8 cellular contexts compared by ENCODE assay signal in the genomic region with DNA sequence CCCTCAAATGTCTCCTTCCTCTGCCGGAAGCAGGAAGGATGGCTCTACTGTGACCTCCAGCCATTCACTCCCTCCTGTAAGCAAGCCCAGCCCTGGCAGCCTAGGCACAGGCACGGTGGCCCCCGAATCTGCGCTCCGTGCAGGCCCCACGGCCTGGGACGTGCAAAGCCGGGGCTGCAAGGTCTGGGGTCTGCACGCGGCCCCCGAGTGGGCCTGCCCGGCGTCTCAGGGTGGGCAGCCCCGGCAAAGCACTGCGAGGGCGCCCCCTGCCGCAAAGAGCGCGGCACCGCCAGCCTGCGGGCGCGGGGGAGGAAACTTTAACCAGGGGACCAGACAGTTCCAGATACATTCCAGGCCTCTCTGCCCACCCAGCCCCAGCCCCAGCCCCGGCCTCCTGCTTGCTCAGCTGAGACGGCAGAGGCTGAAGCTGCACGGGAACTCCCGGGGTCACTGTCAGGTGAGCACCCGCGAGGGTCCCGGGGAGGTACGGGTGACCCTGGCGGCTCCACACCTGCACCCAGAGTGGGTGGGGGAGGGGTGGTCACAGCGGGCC.
DNase-seq lines count a peak whose midpoint lies in the region; ATAC-seq and TF ChIP-seq lines count a peak whose summit lies in the region.

No MANE protein-coding gene starts in this region.

- peak overlapping the region; percentile 54 for H3K4me3 ChIP-seq in iPS-18a (ENCODE audit: low read length)
- peak overlapping the region in 7 of 8 donors; percentile 10 to 61 (median 24) for H3K4me3 ChIP-seq in spleen

- no peaks in the 10 kb centered on the region for H3K9me3 Mint-ChIP-seq in activated T-helper 2 cell treated with anti-CD3 and anti-CD28 coated beads, Interferon-gamma antibody, Interleukin-2, Interleukin-4, amounts not matched to agents 10 μg/mL and 5 μg/mL and 100 μg/mL, durations not matched to agents 14 hours and 24 hours and 36 hours

- H3K36me3 Mint-ChIP-seq in activated T-helper 2 cell treated with anti-CD3 and anti-CD28 coated beads, Interferon-gamma antibody, Interleukin-2, Interleukin-4, amounts not matched to agents 10 μg/mL and 5 μg/mL and 100 μg/mL, durations not matched to agents 14 hours and 24 hours and 36 hours (ENCODE audit: low read depth): peaks cover 8% of the 10 kb centered on the region

- no peak overlapping the region for H3K27ac Mint-ChIP-seq in activated T-helper 2 cell treated with anti-CD3 and anti-CD28 coated beads, Interferon-gamma antibody, Interleukin-2, Interleukin-4, amounts not matched to agents 10 μg/mL and 5 μg/mL and 100 μg/mL, durations not matched to agents 14 hours and 24 hours and 36 hours

- H3K36me3 ChIP-seq in iPS-18a (ENCODE audit: control insufficient read depth, low read depth, low read length) (peaks cover 17% of the 10 kb centered on the region), spleen (peaks cover 0 to 62% (median 26%) of the 10 kb centered on the region in 6 donors)

- H3K27ac ChIP-seq in angular gyrus (ENCODE audit: low read depth, low read length) (peak overlapping the region; percentile 56), iPS-18a (ENCODE audit: low read length) (no peak overlapping the region), spleen (peak overlapping the region in 4 of 8 donors; percentile 5 to 53 (median 39))

- H3K27me3 ChIP-seq in iPS-18a (ENCODE audit: control insufficient read depth, insufficient read depth, low read length): no peaks in the 10 kb centered on the region
- H3K27me3 ChIP-seq in spleen (replicated peaks in 1 of 7): no peaks in the 10 kb centered on the region

- no peak for TF ChIP-seq POLR2A in spleen (IDR thresholded peaks at IDR 0.05)

- peak overlapping the region; percentile 58 for H3K9ac ChIP-seq in iPS-18a (ENCODE audit: low read length)

- 25 to 53% (median 35%) methylated on average over 7 to 33 of the region's 33 CpGs for WGBS in spleen, 5 donors

- H3K4me1 ChIP-seq in iPS-18a (ENCODE audit: control insufficient read depth, low read depth, low read length) (peaks cover 8% of the 10 kb centered on the region), spleen (peaks cover 10 to 57% (median 26%) of the 10 kb centered on the region in 6 donors)

- intact Hi-C loops in spleen (cut with DNase I; ENCODE audit: low total_unique reads): no loop called here
- intact Hi-C loops in activated T-helper 2 cell treated with anti-CD3 and anti-CD28 coated beads, Interferon-gamma antibody, Interleukin-2, Interleukin-4, amounts not matched to agents 10 μg/mL and 5 μg/mL and 100 μg/mL, durations not matched to agents 14 hours and 24 hours and 36 hours (cut with micrococcal nuclease): no loop called here

- H3K9me3 ChIP-seq in iPS-18a (ENCODE audit: control insufficient read depth, low read depth, low read length) (no peaks in the 10 kb centered on the region), spleen (no peaks in the 10 kb centered on the region)

- H3K27me3 Mint-ChIP-seq in activated T-helper 2 cell treated with anti-CD3 and anti-CD28 coated beads, Interferon-gamma antibody, Interleukin-2, Interleukin-4, amounts not matched to agents 10 μg/mL and 5 μg/mL and 100 μg/mL, durations not matched to agents 14 hours and 24 hours and 36 hours (ENCODE audit: low read depth): no peaks in the 10 kb centered on the region

- no peaks in the 10 kb centered on the region for H3K4me1 Mint-ChIP-seq in activated T-helper 2 cell treated with anti-CD3 and anti-CD28 coated beads, Interferon-gamma antibody, Interleukin-2, Interleukin-4, amounts not matched to agents 10 μg/mL and 5 μg/mL and 100 μg/mL, durations not matched to agents 14 hours and 24 hours and 36 hours (ENCODE audit: low read depth)

- H3K4me3 Mint-ChIP-seq in activated T-helper 2 cell treated with anti-CD3 and anti-CD28 coated beads, Interferon-gamma antibody, Interleukin-2, Interleukin-4, amounts not matched to agents 10 μg/mL and 5 μg/mL and 100 μg/mL, durations not matched to agents 14 hours and 24 hours and 36 hours (ENCODE audit: low read depth): no peak overlapping the region

- ATAC-seq in GM21423 (IDR thresholded peaks at IDR 0.05; ENCODE audit: unreplicated experiment) (no peak), HG03342 (IDR thresholded peaks at IDR 0.05; ENCODE audit: unreplicated experiment) (no peak)

- in situ Hi-C loops in KBM-7 (cut with MboI; ENCODE audit: low pct_unique_long_range_greater_than_20kb, low sequenced_read_pairs): no loop called here

- TF ChIP-seq CTCF in spleen (IDR thresholded peaks at IDR 0.05 in 8 of 11, conservative IDR thresholded peaks at IDR 0.05 in 3 of 11): peak in 10 of 11 experiments; percentile 24 to 89 (median 72)

- peak; percentile 62 for DNase-seq in ELR (ENCODE audit: low read depth)
- DNase-seq in KBM-7: peak; percentile 48
- no peak for DNase-seq in spleen
- DNase-seq in activated T-helper 2 cell treated with anti-CD3 and anti-CD28 coated beads, Interferon-gamma antibody, Interleukin-2, Interleukin-4, amounts not matched to agents 10 μg/mL and 5 μg/mL and 100 μg/mL, durations not matched to agents 14 hours and 24 hours and 36 hours (ENCODE audit: low spot score): no peak

Comparison
In these comparisons a context has a peak if more than half of its experiments do, and no peak if none do; other contexts are left out.
1. DNase-seq: peak in ELR (single experiment) and KBM-7 (single experiment); none in spleen (single experiment) and activated T-helper 2 cell treated with anti-CD3 and anti-CD28 coated beads, Interferon-gamma antibody, Interleukin-2, Interleukin-4, amounts not matched to agents 10 μg/mL and 5 μg/mL and 100 μg/mL, durations not matched to agents 14 hours and 24 hours and 36 hours (single experiment).